Comparison of ENCODE assay signal across 8 cellular contexts in genomic region chr12:70243510-70244331, GRCh38. TPM values are rescaled to one million over a fixed set of nuclear protein-coding genes. Genes with fewer than 3 reads are reported as not detected.
A peak's percentile ranks its signal among the peaks of the same experiment; 100 is the strongest.
DNase-seq lines count a peak whose midpoint lies in the region; ATAC-seq and TF ChIP-seq lines count a peak whose summit lies in the region.

No MANE protein-coding gene starts in this region.

- POLR2A ChIA-PET in AG04449 (lab: Yijun Ruan, JAX): interaction anchor here (0.7 to 0.9 kb wide), 2 partner anchors 256 to 314 kb away, joined by 3 read pairs; no protein-coding TSS in a partner anchor

- peak overlapping the region; percentile 95 to 97 for H3K27ac ChIP-seq in coronary artery
- peak overlapping the region; percentile 98 to 99 for H3K27ac ChIP-seq in left lung

- H3K36me3 ChIP-seq in left lung: peaks cover 0 to 12% of the 10 kb centered on the region in 2 donors

- peaks cover 15 to 68% of the 10 kb centered on the region in 2 donors for H3K4me1 ChIP-seq in left lung

- CTCF ChIA-PET in AG04449 (lab: Yijun Ruan, JAX): interaction anchor here (1.0 to 1.4 kb wide), 2 partner anchors 343 to 364 kb away, joined by 3 to 5 read pairs; no protein-coding TSS in a partner anchor

- ATAC-seq in GM18858 (IDR thresholded peaks at IDR 0.05; ENCODE audit: unreplicated experiment): peak; percentile 38
- peak; percentile 30 for ATAC-seq in HG03060 (IDR thresholded peaks at IDR 0.05; ENCODE audit: low read depth, unreplicated experiment)
- peak; percentile 82 for ATAC-seq in left lung

- H3K9me3 ChIP-seq in left lung: no peaks in the 10 kb centered on the region

- no peaks in the 10 kb centered on the region for H3K27me3 ChIP-seq in left lung

- intact Hi-C loops in left lung (cut with DNase I): no loop called here

- TF ChIP-seq CTCF in AG04449 (IDR thresholded peaks at IDR 0.05; ENCODE audit: insufficient read depth, low read length, missing control alignments) (no peak), coronary artery (IDR thresholded peaks at IDR 0.05) (no peak), left lung (IDR thresholded peaks at IDR 0.05) (no peak)

- H3K4me3 ChIP-seq in AG04449 (ENCODE audit: low read depth, low read length): peak overlapping the region; percentile 88
- H3K4me3 ChIP-seq in coronary artery: peak overlapping the region; percentile 83
- H3K4me3 ChIP-seq in left lung: peak overlapping the region; percentile 71 to 88

- DNase-seq in AG04449 (ENCODE audit: low read depth, low spot score): no peak
- peak; percentile 71 for DNase-seq in NCI-H345 (lab: John Stamatoyannopoulos, UW)
- peak; percentile 54 to 73 for DNase-seq in activated CD4-positive, alpha-beta T cell treated with anti-CD3 and anti-CD28 coated beads for 4 hours
- peak; percentile 86 for DNase-seq in coronary artery (ENCODE audit: low spot score)
- peak; percentile 70 to 89 for DNase-seq in left lung
- peak; percentile 27 to 50 for DNase-seq in stimulated activated CD4-positive, alpha-beta T cell treated with anti-CD3 and anti-CD28 coated beads, Interleukin-2, amount 100 ng/mL, for 48 hours

RNA-seq across cellular contexts. Expression of gene CNOT2, which starts 0.5 kb away (rescaled TPM):
- total RNA-seq in left lung: 10 to 100 TPM; 52.3 to 62.4 TPM

Comparison
In these comparisons a context has a peak if more than half of its experiments do, and no peak if none do; other contexts are left out.
1. ATAC-seq: peak in every context shown above with its lines; median percentile 82 in left lung; 38 in GM18858; 30 in HG03060.